8 cellular contexts compared by ENCODE assay signal in genomic region chrX:42934020-42934701, GRCh38.
DNase-seq lines count a peak whose midpoint lies in the region; ATAC-seq and TF ChIP-seq lines count a peak whose summit lies in the region.

No MANE protein-coding gene starts in this region.

- no peaks in the 10 kb centered on the region for H3K9me2 ChIP-seq in OCI-LY7 (ENCODE audit: insufficient read depth, low read length)

- no peaks in the 10 kb centered on the region for H3K79me2 ChIP-seq in OCI-LY7 (ENCODE audit: insufficient read depth, low read depth, low read length)

- ATAC-seq in HG02885 (IDR thresholded peaks at IDR 0.05; ENCODE audit: poor library complexity, unreplicated experiment) (peak; percentile 95), natural killer cell (peak; percentile 78 to 95 (median 84)), heart right ventricle (no peak), left ventricle myocardium superior (no peak)

- H3K9me3 ChIP-seq in OCI-LY7 (ENCODE audit: low read length) (peaks cover 11% of the 10 kb centered on the region; the same call in 1 of the 2 replicates), heart right ventricle (peaks cover 0 to 1% (median 0%) of the 10 kb centered on the region in 11 donors)

- no peaks in the 10 kb centered on the region for H4K20me1 ChIP-seq in OCI-LY7 (ENCODE audit: insufficient read depth, low read length)

- intact Hi-C loops in OCI-LY7 (cut with micrococcal nuclease; ENCODE audit: unreplicated experiment) (no loop called here), natural killer cell (cut with micrococcal nuclease) (no loop called here), heart right ventricle (cut with DNase I) (no loop called here), left ventricle myocardium superior (cut with micrococcal nuclease) (no loop called here)

- no peaks in the 10 kb centered on the region for H3K27me3 ChIP-seq in heart right ventricle

- H3K4me2 ChIP-seq in OCI-LY7 (ENCODE audit: low read length): peak overlapping the region; percentile 37

- H3K27ac ChIP-seq in OCI-LY7 (ENCODE audit: low read depth, low read length, poor library complexity, severe bottlenecking): peak overlapping the region; percentile 56
- H3K27ac ChIP-seq in heart right ventricle: peak overlapping the region in 1 of 10 donors; percentile 6
- no peak overlapping the region for H3K27ac ChIP-seq in caudate nucleus (ENCODE audit: low read depth, low read length)

- H3K9me3 Mint-ChIP-seq in natural killer cell: no peaks in the 10 kb centered on the region

- CTCF ChIA-PET in OCI-LY7 (lab: Charles Lee; ENCODE audit: unreplicated experiment): no interaction called here

- peaks cover 6% of the 10 kb centered on the region for H3K36me3 Mint-ChIP-seq in natural killer cell

- no peaks in the 10 kb centered on the region for H3K27me3 Mint-ChIP-seq in natural killer cell (ENCODE audit: low read depth in 2 of 2)

- BruUV-seq in OCI-LY7 (replicated peaks; lab: Mats Ljungman, UMichigan): no TSS peak

- no peak overlapping the region for H3K4me3 ChIP-seq in OCI-LY7 (ENCODE audit: low read depth, low read length, poor library complexity, severe bottlenecking)
- H3K4me3 ChIP-seq in heart right ventricle: no peak overlapping the region

- peak overlapping the region; percentile 91 for H2AFZ ChIP-seq in OCI-LY7 (ENCODE audit: low read length)

- peaks cover 31 to 38% of the 10 kb centered on the region in 2 donors for H3K4me1 Mint-ChIP-seq in natural killer cell

- POLR2A ChIA-PET in OCI-LY7 (lab: Charles Lee): no interaction called here

- TF ChIP-seq CTCF in OCI-LY7 (conservative IDR thresholded peaks at IDR 0.05; ENCODE audit: low read length) (no peak), natural killer cell (IDR thresholded peaks at IDR 0.05) (no peak), heart right ventricle (IDR thresholded peaks at IDR 0.05) (no peak)

- WGBS in heart right ventricle, 2 donors: 45 to 50% methylated on average over 5 of the region's 5 CpGs

- H3K36me3 ChIP-seq in OCI-LY7 (ENCODE audit: insufficient read depth, low read length) (peaks cover 18% of the 10 kb centered on the region; the same call in 1 of the 2 replicates), heart right ventricle (no peaks in the 10 kb centered on the region)

- DNase-seq in GM19238 (ENCODE audit: insufficient read length, low spot score) (peak; percentile 21), OCI-LY7 (ENCODE audit: low spot score) (peak; percentile 58), natural killer cell (no peak), heart right ventricle (no peak), DMS79 (lab: John Stamatoyannopoulos, UW) (no peak), caudate nucleus (lab: John Stamatoyannopoulos, UW) (no peak), left ventricle myocardium superior (no peak)

- H3K27ac Mint-ChIP-seq in natural killer cell: peak overlapping the region; percentile 56 to 83

- H3K4me1 ChIP-seq in OCI-LY7 (ENCODE audit: insufficient read depth, low read length, poor library complexity, severe bottlenecking) (peaks cover 18% of the 10 kb centered on the region), heart right ventricle (peaks cover 0 to 13% (median 0%) of the 10 kb centered on the region in 9 donors)

- H3K4me3 Mint-ChIP-seq in natural killer cell: peak overlapping the region; percentile 67

Comparison
In these comparisons a context has a peak if more than half of its experiments do, and no peak if none do; other contexts are left out.
1. DNase-seq: peak in GM19238 (single experiment) and OCI-LY7 (single experiment); none in natural killer cell (single experiment), heart right ventricle (0 of 2), DMS79 (single experiment), caudate nucleus (0 of 61) and left ventricle myocardium superior (single experiment).
2. ATAC-seq: peak in HG02885 (single experiment) and natural killer cell (3 of 3); none in heart right ventricle (0 of 8) and left ventricle myocardium superior (single experiment).